18 cellular contexts compared by ENCODE assay signal in genomic region chr6:35633579-35634089, GRCh38. TPM values are rescaled to one million over a fixed set of nuclear protein-coding genes. Genes with fewer than 3 reads are reported as not detected.
DNase-seq lines count a peak whose midpoint lies in the region; ATAC-seq and TF ChIP-seq lines count a peak whose summit lies in the region.
"Had no signal": no experiment of that assay in that cellular context is flagged by ENCODE, and none has a peak within 500 bp of the region (broad histone marks: within the 10 kb centered on the region; RNA-seq: fewer than 3 reads in every experiment).

No MANE protein-coding gene starts in this region.

- no peaks in the 10 kb centered on the region for H3K9me3 Mint-ChIP-seq in activated T-cell treated with anti-CD3 and anti-CD28 coated beads, Interleukin-2, amount 50 U/mL, for 24 hours
- no peaks in the 10 kb centered on the region for H3K9me3 Mint-ChIP-seq in T-cell

- H3K27me3 ChIP-seq in gastrocnemius medialis: no peaks in the 10 kb centered on the region
- H3K27me3 ChIP-seq: heart left ventricle had no signal

- no peaks in the 10 kb centered on the region for H3K9me3 ChIP-seq in gastrocnemius medialis
- H3K9me3 ChIP-seq: heart left ventricle had no signal

- intact Hi-C loops in gastrocnemius medialis (cut with DNase I; ENCODE audit: low total_unique reads): no loop called here

- POLR2A ChIA-PET in T-cell (lab: Charles Lee): no interaction called here

- H3K27ac Mint-ChIP-seq in activated T-cell treated with anti-CD3 and anti-CD28 coated beads, Interleukin-2, amount 50 U/mL, for 24 hours: peak overlapping the region; percentile 72
- peak overlapping the region; percentile 74 to 89 for H3K27ac Mint-ChIP-seq in T-cell
- H3K27ac Mint-ChIP-seq: B cell, progenitor cell of endocrine pancreas had no signal

- DNase-seq in activated T-cell treated with anti-CD3 and anti-CD28 coated beads, Interleukin-2, amount 50 U/mL, for 24 hours: no peak
- no peak for DNase-seq in activated T-cell treated with anti-CD3 and anti-CD28 coated beads, Interleukin-2, amount 50 U/mL, for 48 hours
- no peak for DNase-seq in T-cell
- DNase-seq in gastrocnemius medialis: no peak
- no peak for DNase-seq in germinal center (ENCODE audit: low spot score)
- DNase-seq in islet precursor cell: no peak
- DNase-seq: activated CD4-positive, alpha-beta T cell treated with anti-CD3 and anti-CD28 coated beads for 36 hours; activated CD8-positive, alpha-beta memory T cell treated with anti-CD3 and anti-CD28 coated beads, Interleukin-2, amount 10 ng/mL, durations not matched to agents 7 days and 5 days; H7; IMR-90; stimulated activated naive CD8-positive, alpha-beta T cell treated with anti-CD3 and anti-CD28 coated beads, Interleukin-15, Interleukin-2, amounts not matched to agents 100 U/mL and 50 U/mL, for 24 hours; T-helper 2 cell had no signal

- peak overlapping the region; percentile 57 to 67 (median 62) for H3K27ac ChIP-seq in gastrocnemius medialis
- H3K27ac ChIP-seq: SK-N-MC had no signal

- no peaks in the 10 kb centered on the region for H3K27me3 Mint-ChIP-seq in activated T-cell treated with anti-CD3 and anti-CD28 coated beads, Interleukin-2, amount 50 U/mL, for 24 hours
- H3K27me3 Mint-ChIP-seq in T-cell: no peaks in the 10 kb centered on the region
- H3K27me3 Mint-ChIP-seq: activated CD4-positive, alpha-beta T cell treated with anti-CD3 and anti-CD28 coated beads for 36 hours; activated CD8-positive, alpha-beta memory T cell treated with anti-CD3 and anti-CD28 coated beads, Interleukin-2, amount 10 ng/mL, durations not matched to agents 7 days and 5 days; B cell; progenitor cell of endocrine pancreas had no signal

- no peak for TF ChIP-seq POLR2A in gastrocnemius medialis (IDR thresholded peaks at IDR 0.05)

- H3K4me1 ChIP-seq in gastrocnemius medialis: peaks cover 38 to 48% of the 10 kb centered on the region in 2 donors

- peaks cover 54% of the 10 kb centered on the region for H3K4me1 Mint-ChIP-seq in activated T-cell treated with anti-CD3 and anti-CD28 coated beads, Interleukin-2, amount 50 U/mL, for 24 hours (ENCODE audit: low read depth)
- peaks cover 48 to 59% (median 56%) of the 10 kb centered on the region in 3 donors for H3K4me1 Mint-ChIP-seq in T-cell
- H3K4me1 Mint-ChIP-seq: B cell had no signal

- no peak for TF ChIP-seq CTCF in gastrocnemius medialis (IDR thresholded peaks at IDR 0.05 in 4 of 5, conservative IDR thresholded peaks at IDR 0.05 in 1 of 5)

- peaks cover 83% of the 10 kb centered on the region for H3K36me3 Mint-ChIP-seq in activated T-cell treated with anti-CD3 and anti-CD28 coated beads, Interleukin-2, amount 50 U/mL, for 24 hours (ENCODE audit: low read depth)
- peaks cover 41% of the 10 kb centered on the region for H3K36me3 Mint-ChIP-seq in T-cell

- H3K4me3 ChIP-seq in gastrocnemius medialis: no peak overlapping the region
- H3K4me3 ChIP-seq: heart left ventricle, SK-N-MC had no signal

- ATAC-seq in T-cell (replicated peaks in 1 of 4) (no peak), esophagus mucosa (peak; percentile 66), gastrocnemius medialis (no peak), HG02870 (IDR thresholded peaks at IDR 0.05; ENCODE audit: unreplicated experiment) (no peak)
- ATAC-seq: activated CD4-positive, alpha-beta T cell treated with anti-CD3 and anti-CD28 coated beads for 36 hours; activated CD8-positive, alpha-beta memory T cell treated with anti-CD3 and anti-CD28 coated beads, Interleukin-2, amount 10 ng/mL, durations not matched to agents 7 days and 5 days; stimulated activated naive CD8-positive, alpha-beta T cell treated with anti-CD3 and anti-CD28 coated beads, Interleukin-15, Interleukin-2, amounts not matched to agents 100 U/mL and 50 U/mL, for 24 hours had no signal

- in situ Hi-C loops in gastrocnemius medialis (cut with MboI; ENCODE audit: low sequenced_read_pairs in 4 of 4): no loop called here

- no peak overlapping the region for H3K4me3 Mint-ChIP-seq in activated T-cell treated with anti-CD3 and anti-CD28 coated beads, Interleukin-2, amount 50 U/mL, for 24 hours
- H3K4me3 Mint-ChIP-seq in T-cell: no peak overlapping the region
- H3K4me3 Mint-ChIP-seq: activated CD4-positive, alpha-beta T cell treated with anti-CD3 and anti-CD28 coated beads for 36 hours; activated CD8-positive, alpha-beta memory T cell treated with anti-CD3 and anti-CD28 coated beads, Interleukin-2, amount 10 ng/mL, durations not matched to agents 7 days and 5 days; B cell had no signal

- CTCF ChIA-PET in T-cell (lab: Charles Lee): interaction anchor here (0.6 to 1.8 kb wide), 3 partner anchors 103 to 462 kb away, joined by 3 to 8 read pairs (median 5); partner anchors contain the start of gene ARMC12 (in 2 of the 2)

- peaks cover 0 to 97% of the 10 kb centered on the region in 2 donors for H3K36me3 ChIP-seq in gastrocnemius medialis

RNA-seq across cellular contexts. Expression of gene FKBP5, which starts 55.1 kb away (rescaled TPM):
- 100 to 1,000 TPM in 1 of 5 donors, 10 to 100 TPM in 4; 61.4 to 130 (median 63.9) TPM for total RNA-seq in T-cell
- total RNA-seq in esophagus mucosa: 65.5 TPM
- total RNA-seq in gastrocnemius medialis: 1,000 to 10,000 TPM in 2 of 4 donors, 100 to 1,000 TPM in 2; 665 to 1,753 (median 1,205) TPM

Comparison
In these comparisons a context has a peak if more than half of its experiments do, and no peak if none do; other contexts are left out.
1. RNA of gene FKBP5, which starts 55.1 kb away (total RNA-seq): 665 to 1,753 TPM in gastrocnemius medialis; 65.5 TPM in esophagus mucosa (single experiment) and 61.4 to 130 TPM in T-cell; every median in the first group is over 4 times any median in the second.